19 cellular contexts compared by ENCODE assay signal in genomic region chr1:156260896-156261295, GRCh38. TPM values are rescaled to one million over a fixed set of nuclear protein-coding genes. Genes with fewer than 3 reads are reported as not detected.
DNase-seq lines count a peak whose midpoint lies in the region; ATAC-seq and TF ChIP-seq lines count a peak whose summit lies in the region.
"Had no signal": no experiment of that assay in that cellular context is flagged by ENCODE, and none has a peak within 500 bp of the region (broad histone marks: within the 10 kb centered on the region; RNA-seq: fewer than 3 reads in every experiment).

No MANE protein-coding gene starts in this region.

- no peak overlapping the region for H3K4me3 Mint-ChIP-seq in activated naive CD8-positive, alpha-beta T cell
- H3K4me3 Mint-ChIP-seq: activated B cell treated with CpG ODN at 0.5 μM for 24 hours, naive B cell had no signal

- DNase-seq in NCI-H526 (lab: John Stamatoyannopoulos, UW) (peak; percentile 38 to 44), NCI-H526 treated with DMSO at 0.1 percent for 48 hours (lab: John Stamatoyannopoulos, UW) (no peak), epithelial cell of esophagus (ENCODE audit: low read depth) (peak; percentile 66), sciatic nerve (ENCODE audit: low spot score) (no peak), iPS-NIHi11 (ENCODE audit: low spot score) (no peak), OCI-M1 (lab: John Stamatoyannopoulos, UW) (no peak), right cardiac atrium (no peak)
- DNase-seq: activated B cell treated with CpG ODN at 0.5 μM for 24 hours, DMS153, esophagus squamous epithelium, HCEC 1CT, KBM-7, lower lobe of right lung, naive B cell, NCI-H187 treated with DMSO at 0.1 percent for 48 hours, SHP77 treated with DMSO at 0.1 percent for 48 hours had no signal

- ATAC-seq in sciatic nerve = peak; percentile 28
- ATAC-seq in right cardiac atrium = no peak
- ATAC-seq: lower lobe of right lung had no signal

- TF ChIP-seq CTCF in epithelial cell of esophagus (IDR thresholded peaks at IDR 0.05; ENCODE audit: insufficient read depth, low read depth, low read length, missing control alignments) = no peak

- H3K4me1 ChIP-seq in right cardiac atrium (ENCODE audit: control insufficient read depth, insufficient read depth, low read length) = no peaks in the 10 kb centered on the region
- H3K4me1 ChIP-seq: BLaER1, lower lobe of right lung had no signal

- H3K9me3 ChIP-seq in right cardiac atrium (ENCODE audit: control insufficient read depth, low read length) = no peaks in the 10 kb centered on the region
- H3K9me3 ChIP-seq: BLaER1, esophagus squamous epithelium, lower lobe of right lung had no signal

- WGBS in right cardiac atrium = 93% methylated on average over 2 of the region's 2 CpGs

- H3K27me3 Mint-ChIP-seq in activated naive CD8-positive, alpha-beta T cell = no peaks in the 10 kb centered on the region
- H3K27me3 Mint-ChIP-seq: activated B cell treated with CpG ODN at 0.5 μM for 24 hours, naive B cell had no signal

- peaks cover 12% of the 10 kb centered on the region for H3K36me3 Mint-ChIP-seq in activated naive CD8-positive, alpha-beta T cell

- H3K4me3 ChIP-seq in epithelial cell of esophagus (ENCODE audit: low read length) = no peak overlapping the region
- H3K4me3 ChIP-seq in right cardiac atrium (ENCODE audit: low read length) = no peak overlapping the region
- H3K4me3 ChIP-seq: BLaER1, esophagus squamous epithelium, lower lobe of right lung, smooth muscle cell had no signal

- intact Hi-C loops in sciatic nerve (cut with DNase I) = no loop called here
- intact Hi-C loops in right cardiac atrium (cut with DNase I) = no loop called here

- no peaks in the 10 kb centered on the region for H3K27me3 ChIP-seq in right cardiac atrium (ENCODE audit: control insufficient read depth, insufficient read depth)
- H3K27me3 ChIP-seq: BLaER1, esophagus squamous epithelium had no signal

- H3K27ac Mint-ChIP-seq in activated naive CD8-positive, alpha-beta T cell = peak overlapping the region; percentile 10
- H3K27ac Mint-ChIP-seq: activated B cell treated with CpG ODN at 0.5 μM for 24 hours had no signal

- H3K4me1 Mint-ChIP-seq in activated naive CD8-positive, alpha-beta T cell (ENCODE audit: low read depth) = peaks cover 18% of the 10 kb centered on the region
- H3K4me1 Mint-ChIP-seq: activated B cell treated with CpG ODN at 0.5 μM for 24 hours had no signal

- no peak overlapping the region for H3K27ac ChIP-seq in right cardiac atrium (ENCODE audit: low read length)
- H3K27ac ChIP-seq: BLaER1, esophagus squamous epithelium, lower lobe of right lung had no signal

- no peaks in the 10 kb centered on the region for H3K9me3 Mint-ChIP-seq in activated naive CD8-positive, alpha-beta T cell (ENCODE audit: low read depth)
- H3K9me3 Mint-ChIP-seq: activated B cell treated with CpG ODN at 0.5 μM for 24 hours, naive B cell had no signal

RNA-seq across cellular contexts. Expression of gene PAQR6, which starts 13.0 kb away (rescaled TPM):
- total RNA-seq in sciatic nerve (48.9 TPM), right cardiac atrium (1 to 10 TPM in 2 of 4 donors, under 1 TPM in 2; 0.68 to 1.5 (median 0.95) TPM)
- polyA plus RNA-seq in right cardiac atrium = 1.3 TPM

RNA-seq across cellular contexts. Expression of gene BGLAP, which starts 18.9 kb away (rescaled TPM):
- total RNA-seq in sciatic nerve (5.1 TPM), right cardiac atrium (under 1 TPM in 3 of 4 donors, not detected in 1; 0.54 to 0.92 (median 0.66) TPM)
- polyA plus RNA-seq in right cardiac atrium = 0.45 TPM

RNA-seq across cellular contexts. Expression of gene SMG5, which starts 21.7 kb away (rescaled TPM):
- total RNA-seq in sciatic nerve (64.0 TPM), right cardiac atrium (10 to 100 TPM; 55.2 to 73.6 (median 62.2) TPM)
- 55.3 TPM for polyA plus RNA-seq in right cardiac atrium

RNA-seq across cellular contexts. Expression of gene TMEM79, which starts 23.2 kb away (rescaled TPM):
- 3.1 TPM for total RNA-seq in sciatic nerve
- total RNA-seq in right cardiac atrium = 1 to 10 TPM in 3 of 4 donors, under 1 TPM in 1; 0.95 to 2.4 (median 1.9) TPM
- 1.9 TPM for polyA plus RNA-seq in right cardiac atrium

RNA-seq across cellular contexts. Expression of gene GLMP, which starts 34.6 kb away (rescaled TPM):
- total RNA-seq in sciatic nerve (39.0 TPM), right cardiac atrium (10 to 100 TPM; 19.8 to 28.4 (median 25.5) TPM)
- polyA plus RNA-seq in right cardiac atrium = 22.0 TPM

Comparison
In these comparisons a context has a peak if more than half of its experiments do, and no peak if none do; other contexts are left out.
1. DNase-seq: peak in NCI-H526 (2 of 2) and epithelial cell of esophagus (single experiment); none in NCI-H526 treated with DMSO at 0.1 percent for 48 hours (single experiment), sciatic nerve (single experiment), iPS-NIHi11 (single experiment), OCI-M1 (single experiment) and right cardiac atrium (0 of 3).
2. RNA of gene PAQR6, which starts 13.0 kb away (total RNA-seq): 48.9 TPM in sciatic nerve (single experiment); 0.68 to 1.5 TPM in right cardiac atrium; every median in the first group is over 10 times any median in the second.